ENCODE assay signal across 20 cellular contexts in genomic region chr17:32318071-32318470, GRCh38.
"Had no signal": no experiment of that assay in that cellular context is flagged by ENCODE, and none has a peak within 500 bp of the region (broad histone marks: within the 10 kb centered on the region; RNA-seq: fewer than 3 reads in every experiment).

No MANE protein-coding gene starts in this region.

- ATAC-seq: activated CD8-positive, alpha-beta T cell treated with anti-CD3 and anti-CD28 coated beads, Interleukin-2, amount 10 ng/mL, durations not matched to agents 7 days and 5 days; effector memory CD8-positive, alpha-beta T cell; SK-N-SH treated with all-trans-retinoic acid at 6 μM for 48 hours; WTC11 had no signal

- H3K4me3 Mint-ChIP-seq: mesothelial cell of epicardium, neural progenitor cell, WTC11 had no signal

- DNase-seq: activated CD4-positive, alpha-beta T cell treated with anti-CD3 and anti-CD28 coated beads for 4 hours; activated CD8-positive, alpha-beta memory T cell treated with anti-CD3 and anti-CD28 coated beads, Interleukin-2, amount 50 U/mL, for 48 hours; activated CD8-positive, alpha-beta T cell treated with anti-CD3 and anti-CD28 coated beads, Interleukin-2, amount 10 ng/mL, durations not matched to agents 7 days and 5 days; activated effector memory CD4-positive, alpha-beta T cell treated with Interleukin-2 at 50 U/mL for 16 hours; anterior cingulate cortex; effector memory CD8-positive, alpha-beta T cell; foreskin melanocyte; head of caudate nucleus; left cardiac atrium; lower lobe of right lung; sigmoid colon; stimulated activated CD4-positive, alpha-beta T cell treated with anti-CD3 and anti-CD28 coated beads, Interleukin-1b, Interleukin-23, amount 100 ng/mL, for 48 hours; stomach; testis; upper lobe of left lung had no signal

- H3K36me3 Mint-ChIP-seq: activated naive CD4-positive, alpha-beta T cell treated with anti-CD3 and anti-CD28 coated beads, Interleukin-2, amount 50 U/mL, for 24 hours; mesothelial cell of epicardium; neural progenitor cell; WTC11 had no signal

- H3K27ac Mint-ChIP-seq: mesothelial cell of epicardium, neural progenitor cell, WTC11 had no signal

- H3K9me3 Mint-ChIP-seq: activated naive CD4-positive, alpha-beta T cell treated with anti-CD3 and anti-CD28 coated beads, Interleukin-2, amount 50 U/mL, for 24 hours; effector memory CD8-positive, alpha-beta T cell; mesothelial cell of epicardium; WTC11 had no signal

- H3K4me1 Mint-ChIP-seq: mesothelial cell of epicardium had no signal
